Comparison of ENCODE assay signal across 13 cellular contexts in genomic region chr7:143172354-143172753, GRCh38. TPM values are rescaled to one million over a fixed set of nuclear protein-coding genes. Genes with fewer than 3 reads are reported as not detected.
DNase-seq lines count a peak whose midpoint lies in the region; ATAC-seq and TF ChIP-seq lines count a peak whose summit lies in the region.
"Had no signal": no experiment of that assay in that cellular context is flagged by ENCODE, and none has a peak within 500 bp of the region (broad histone marks: within the 10 kb centered on the region; RNA-seq: fewer than 3 reads in every experiment).

No MANE protein-coding gene starts in this region.

- H3K36me3 Mint-ChIP-seq in MCF 10A (ENCODE audit: insufficient read depth, unreplicated experiment) = peaks cover 6% of the 10 kb centered on the region

- CTCF ChIA-PET in MCF 10A (lab: Yijun Ruan, JAX) = interaction anchor here (0.6 to 2.2 kb wide), 6 partner anchors 43 to 664 kb away, joined by 3 to 11 read pairs (median 5); no protein-coding TSS in a partner anchor

- H3K9me3 Mint-ChIP-seq in MCF 10A (ENCODE audit: unreplicated experiment) = no peaks in the 10 kb centered on the region
- H3K9me3 Mint-ChIP-seq: activated naive CD4-positive, alpha-beta T cell treated with anti-CD3 and anti-CD28 coated beads for 36 hours had no signal

- BruUV-seq in MCF 10A (replicated peaks; lab: Mats Ljungman, UMichigan) = no TSS peak

- intact Hi-C loops in MCF 10A (cut with micrococcal nuclease) (no loop called here), sciatic nerve (cut with DNase I) (no loop called here)

- no peak for TF ChIP-seq CTCF in MCF 10A (IDR thresholded peaks at IDR 0.05; ENCODE audit: unreplicated experiment)

- H3K27ac ChIP-seq in caudate nucleus (ENCODE audit: low read depth, low read length) = no peak overlapping the region
- H3K27ac ChIP-seq: esophagus muscularis mucosa had no signal

- H3K27me3 Mint-ChIP-seq in MCF 10A (ENCODE audit: insufficient read depth, unreplicated experiment) = no peaks in the 10 kb centered on the region

- H3K4me1 Mint-ChIP-seq in MCF 10A (ENCODE audit: insufficient read depth, unreplicated experiment) = peaks cover 11% of the 10 kb centered on the region

- H3K27ac Mint-ChIP-seq in MCF 10A (ENCODE audit: low read depth, unreplicated experiment) = no peak overlapping the region
- H3K27ac Mint-ChIP-seq: activated naive CD4-positive, alpha-beta T cell treated with anti-CD3 and anti-CD28 coated beads for 36 hours; CD4-positive, alpha-beta T cell had no signal

- DNase-seq in COR-L47 (lab: John Stamatoyannopoulos, UW) (peak; percentile 29), NCI-H1105 treated with DMSO at 0.1 percent for 48 hours (lab: John Stamatoyannopoulos, UW) (peak; percentile 91), MCF 10A (ENCODE audit: unreplicated experiment) (peak; percentile 71), mucosa of gallbladder (ENCODE audit: low spot score) (peak; percentile 39), caudate nucleus (lab: John Stamatoyannopoulos, UW) (no peak), CD1c-positive myeloid dendritic cell (ENCODE audit: extremely low spot score) (no peak), sciatic nerve (ENCODE audit: low spot score) (no peak)
- no peak for DNase-seq in stimulated activated CD4-positive, alpha-beta T cell treated with anti-CD3 and anti-CD28 coated beads, Interleukin-2, amount 100 ng/mL, for 48 hours
- DNase-seq: activated naive CD4-positive, alpha-beta T cell treated with anti-CD3 and anti-CD28 coated beads for 36 hours; CD4-positive, alpha-beta T cell; Kasumi-1 had no signal

- no peak for ATAC-seq in sciatic nerve

- POLR2A ChIA-PET in MCF 10A (lab: Yijun Ruan, JAX) = interaction anchor here (0.6 to 1.2 kb wide), 2 partner anchors 36 to 115 kb away, joined by 3 read pairs; no protein-coding TSS in a partner anchor

- H3K4me3 Mint-ChIP-seq in MCF 10A (ENCODE audit: unreplicated experiment) = peak overlapping the region; percentile 32
- H3K4me3 Mint-ChIP-seq: activated naive CD4-positive, alpha-beta T cell treated with anti-CD3 and anti-CD28 coated beads for 36 hours; CD4-positive, alpha-beta T cell had no signal

RNA-seq across cellular contexts. Expression of gene TAS2R39, which starts 10.9 kb away (rescaled TPM):
- total RNA-seq in MCF 10A (2022) (not detected in 2 replicates), mucosa of gallbladder (not detected), sciatic nerve (not detected)
- total RNA-seq: activated naive CD4-positive, alpha-beta T cell treated with anti-CD3 and anti-CD28 coated beads for 36 hours; CD4-positive, alpha-beta T cell; esophagus muscularis mucosa; T-helper 2 cell treated with Interferon-gamma antibody and Interleukin-4, amounts not matched to agents 100 ng/mL and 5 ng/mL, for 36 hours had no signal

RNA-seq across cellular contexts. Expression of gene PIP, which starts 40.5 kb away (rescaled TPM):
- total RNA-seq in MCF 10A (2022) (not detected in 2 replicates), mucosa of gallbladder (not detected), sciatic nerve (not detected)
- total RNA-seq: activated naive CD4-positive, alpha-beta T cell treated with anti-CD3 and anti-CD28 coated beads for 36 hours; CD4-positive, alpha-beta T cell; esophagus muscularis mucosa; T-helper 2 cell treated with Interferon-gamma antibody and Interleukin-4, amounts not matched to agents 100 ng/mL and 5 ng/mL, for 36 hours had no signal

RNA-seq across cellular contexts. Expression of gene TAS2R40, which starts 49.5 kb away (rescaled TPM):
- total RNA-seq in MCF 10A (2022) = not detected in 2 replicates
- total RNA-seq in mucosa of gallbladder = not detected
- not detected for total RNA-seq in sciatic nerve
- total RNA-seq: activated naive CD4-positive, alpha-beta T cell treated with anti-CD3 and anti-CD28 coated beads for 36 hours; CD4-positive, alpha-beta T cell; esophagus muscularis mucosa; T-helper 2 cell treated with Interferon-gamma antibody and Interleukin-4, amounts not matched to agents 100 ng/mL and 5 ng/mL, for 36 hours had no signal

Comparison
In these comparisons a context has a peak if more than half of its experiments do, and no peak if none do; other contexts are left out.
1. DNase-seq: peak in COR-L47 (single experiment), NCI-H1105 treated with DMSO at 0.1 percent for 48 hours (single experiment), MCF 10A (single experiment) and mucosa of gallbladder (single experiment); none in caudate nucleus (0 of 61), CD1c-positive myeloid dendritic cell (single experiment), sciatic nerve (single experiment) and stimulated activated CD4-positive, alpha-beta T cell treated with anti-CD3 and anti-CD28 coated beads, Interleukin-2, amount 100 ng/mL, for 48 hours (0 of 2).